Comparison of ENCODE assay signal across 8 cellular contexts in genomic region chr16:29961127-29961478, GRCh38. TPM values are rescaled to one million over a fixed set of nuclear protein-coding genes. Genes with fewer than 3 reads are reported as not detected.
A peak's percentile ranks its signal among the peaks of the same experiment; 100 is the strongest.
DNase-seq lines count a peak whose midpoint lies in the region; ATAC-seq lines count a peak whose summit lies in the region.

No MANE protein-coding gene starts in this region.

- no peak for ATAC-seq in left colon
- ATAC-seq in HG02970 (IDR thresholded peaks at IDR 0.05; ENCODE audit: low FRiP score, unreplicated experiment): no peak
- no peak for ATAC-seq in HG02973 (IDR thresholded peaks at IDR 0.05; ENCODE audit: unreplicated experiment)

- DNase-seq in T-helper 1 cell (no peak), immature natural killer cell (no peak), left colon (no peak)
- no peak for DNase-seq in activated T-helper 1 cell treated with anti-CD3 and anti-CD28 coated beads, Interleukin-12 subunit alpha, Interleukin-12 subunit beta, Interleukin-2, Interleukin-4 antibody, amounts not matched to agents 30 ng/mL and 10 ng/mL and 1 ng/mL, durations not matched to agents 14 hours and 24 hours and 36 hours (ENCODE audit: low spot score)

- H3K36me3 Mint-ChIP-seq in T-helper 1 cell treated with Interleukin-12 subunit alpha and Interleukin-12 subunit beta and Interleukin-4 antibody, amounts not matched to agents 30 μg/mL and 1 μg/mL, for 36 hours (ENCODE audit: low read depth): peaks cover 5% of the 10 kb centered on the region
- H3K36me3 Mint-ChIP-seq in activated T-helper 1 cell treated with anti-CD3 and anti-CD28 coated beads, Interleukin-12 subunit alpha, Interleukin-12 subunit beta, Interleukin-2, Interleukin-4 antibody, amounts not matched to agents 30 ng/mL and 10 ng/mL and 1 ng/mL, durations not matched to agents 14 hours and 24 hours and 36 hours (ENCODE audit: low read depth): peaks cover 7% of the 10 kb centered on the region
- H3K36me3 Mint-ChIP-seq in immature natural killer cell: peaks cover 0 to 3% (median 0%) of the 10 kb centered on the region in 3 donors

- H3K27me3 Mint-ChIP-seq in T-helper 1 cell treated with Interleukin-12 subunit alpha and Interleukin-12 subunit beta and Interleukin-4 antibody, amounts not matched to agents 30 μg/mL and 1 μg/mL, for 36 hours (ENCODE audit: low read depth): no peaks in the 10 kb centered on the region
- no peaks in the 10 kb centered on the region for H3K27me3 Mint-ChIP-seq in activated T-helper 1 cell treated with anti-CD3 and anti-CD28 coated beads, Interleukin-12 subunit alpha, Interleukin-12 subunit beta, Interleukin-2, Interleukin-4 antibody, amounts not matched to agents 30 ng/mL and 10 ng/mL and 1 ng/mL, durations not matched to agents 14 hours and 24 hours and 36 hours (ENCODE audit: insufficient read depth)
- peaks cover 0 to 4% (median 2%) of the 10 kb centered on the region in 3 donors for H3K27me3 Mint-ChIP-seq in immature natural killer cell (ENCODE audit: low read depth in 3 of 3)

- H3K9me3 Mint-ChIP-seq in T-helper 1 cell treated with Interleukin-12 subunit alpha and Interleukin-12 subunit beta and Interleukin-4 antibody, amounts not matched to agents 30 μg/mL and 1 μg/mL, for 36 hours: no peaks in the 10 kb centered on the region
- H3K9me3 Mint-ChIP-seq in activated T-helper 1 cell treated with anti-CD3 and anti-CD28 coated beads, Interleukin-12 subunit alpha, Interleukin-12 subunit beta, Interleukin-2, Interleukin-4 antibody, amounts not matched to agents 30 ng/mL and 10 ng/mL and 1 ng/mL, durations not matched to agents 14 hours and 24 hours and 36 hours: no peaks in the 10 kb centered on the region
- H3K9me3 Mint-ChIP-seq in immature natural killer cell: no peaks in the 10 kb centered on the region

- peak overlapping the region; percentile 81 for H3K4me3 Mint-ChIP-seq in T-helper 1 cell treated with Interleukin-12 subunit alpha and Interleukin-12 subunit beta and Interleukin-4 antibody, amounts not matched to agents 30 μg/mL and 1 μg/mL, for 36 hours
- H3K4me3 Mint-ChIP-seq in activated T-helper 1 cell treated with anti-CD3 and anti-CD28 coated beads, Interleukin-12 subunit alpha, Interleukin-12 subunit beta, Interleukin-2, Interleukin-4 antibody, amounts not matched to agents 30 ng/mL and 10 ng/mL and 1 ng/mL, durations not matched to agents 14 hours and 24 hours and 36 hours: peak overlapping the region; percentile 83
- peak overlapping the region; percentile 88 to 92 (median 91) for H3K4me3 Mint-ChIP-seq in immature natural killer cell

- H3K27ac ChIP-seq in temporal lobe (ENCODE audit: low read depth, low read length): peak overlapping the region; percentile 94

- H3K4me1 Mint-ChIP-seq in T-helper 1 cell treated with Interleukin-12 subunit alpha and Interleukin-12 subunit beta and Interleukin-4 antibody, amounts not matched to agents 30 μg/mL and 1 μg/mL, for 36 hours (ENCODE audit: low read depth): peaks cover 17% of the 10 kb centered on the region
- H3K4me1 Mint-ChIP-seq in activated T-helper 1 cell treated with anti-CD3 and anti-CD28 coated beads, Interleukin-12 subunit alpha, Interleukin-12 subunit beta, Interleukin-2, Interleukin-4 antibody, amounts not matched to agents 30 ng/mL and 10 ng/mL and 1 ng/mL, durations not matched to agents 14 hours and 24 hours and 36 hours (ENCODE audit: low read depth): peaks cover 24% of the 10 kb centered on the region
- peaks cover 20 to 22% of the 10 kb centered on the region in 2 donors for H3K4me1 Mint-ChIP-seq in immature natural killer cell

- H3K27ac Mint-ChIP-seq in T-helper 1 cell treated with Interleukin-12 subunit alpha and Interleukin-12 subunit beta and Interleukin-4 antibody, amounts not matched to agents 30 μg/mL and 1 μg/mL, for 36 hours: peak overlapping the region; percentile 81
- peak overlapping the region; percentile 77 for H3K27ac Mint-ChIP-seq in activated T-helper 1 cell treated with anti-CD3 and anti-CD28 coated beads, Interleukin-12 subunit alpha, Interleukin-12 subunit beta, Interleukin-2, Interleukin-4 antibody, amounts not matched to agents 30 ng/mL and 10 ng/mL and 1 ng/mL, durations not matched to agents 14 hours and 24 hours and 36 hours
- H3K27ac Mint-ChIP-seq in immature natural killer cell: peak overlapping the region; percentile 90 to 94 (median 92)

- intact Hi-C loops in activated T-helper 1 cell treated with anti-CD3 and anti-CD28 coated beads, Interleukin-12 subunit alpha, Interleukin-12 subunit beta, Interleukin-2, Interleukin-4 antibody, amounts not matched to agents 30 ng/mL and 10 ng/mL and 1 ng/mL, durations not matched to agents 14 hours and 24 hours and 36 hours (cut with micrococcal nuclease): loop anchor here (1.0 to 2.0 kb wide), 3 partner anchors 35 to 60 kb away; partner anchors contain the start of genes INO80E and KCTD13
- intact Hi-C loops in left colon (cut with DNase I, micrococcal nuclease): no loop called here

RNA-seq across cellular contexts. Expression of gene TMEM219, which starts 0.8 kb away (rescaled TPM):
- 41.5 and 43.7 TPM in 2 replicates for total RNA-seq in activated T-helper 1 cell treated with anti-CD3 and anti-CD28 coated beads, Interleukin-12 subunit alpha, Interleukin-12 subunit beta, Interleukin-2, Interleukin-4 antibody, amounts not matched to agents 30 ng/mL and 10 ng/mL and 1 ng/mL, durations not matched to agents 14 hours and 24 hours and 36 hours
- 100 to 1,000 TPM; 157 to 243 (median 216) TPM for polyA plus RNA-seq in immature natural killer cell
- 16.7 TPM for total RNA-seq in temporal lobe
- 100 to 1,000 TPM; 187 to 192 TPM for total RNA-seq in left colon

RNA-seq across cellular contexts. Expression of gene TAOK2, which starts 12.6 kb away (rescaled TPM):
- total RNA-seq in activated T-helper 1 cell treated with anti-CD3 and anti-CD28 coated beads, Interleukin-12 subunit alpha, Interleukin-12 subunit beta, Interleukin-2, Interleukin-4 antibody, amounts not matched to agents 30 ng/mL and 10 ng/mL and 1 ng/mL, durations not matched to agents 14 hours and 24 hours and 36 hours: 38.5 and 39.7 TPM in 2 replicates
- polyA plus RNA-seq in immature natural killer cell: 10 to 100 TPM in 1 of 3 donors, 1 to 10 TPM in 2; 2.1 to 10.7 (median 3.0) TPM
- total RNA-seq in temporal lobe (42.0 TPM), left colon (10 to 100 TPM; 44.5 TPM)

RNA-seq across cellular contexts. Expression of gene HIRIP3, which starts 34.3 kb away (rescaled TPM):
- 48.8 and 50.1 TPM in 2 replicates for total RNA-seq in activated T-helper 1 cell treated with anti-CD3 and anti-CD28 coated beads, Interleukin-12 subunit alpha, Interleukin-12 subunit beta, Interleukin-2, Interleukin-4 antibody, amounts not matched to agents 30 ng/mL and 10 ng/mL and 1 ng/mL, durations not matched to agents 14 hours and 24 hours and 36 hours
- 10 to 100 TPM; 14.1 to 23.5 (median 18.9) TPM for polyA plus RNA-seq in immature natural killer cell
- 17.5 TPM for total RNA-seq in temporal lobe
- total RNA-seq in left colon: 10 to 100 TPM in 1 of 2 donors, 1 to 10 TPM in 1; 7.6 to 11.9 TPM

RNA-seq across cellular contexts. Expression of gene INO80E, which starts 34.9 kb away (rescaled TPM):
- 128 and 137 TPM in 2 replicates for total RNA-seq in activated T-helper 1 cell treated with anti-CD3 and anti-CD28 coated beads, Interleukin-12 subunit alpha, Interleukin-12 subunit beta, Interleukin-2, Interleukin-4 antibody, amounts not matched to agents 30 ng/mL and 10 ng/mL and 1 ng/mL, durations not matched to agents 14 hours and 24 hours and 36 hours
- 1 to 10 TPM; 7.4 to 7.9 (median 7.7) TPM for polyA plus RNA-seq in immature natural killer cell
- total RNA-seq in temporal lobe (23.4 TPM), left colon (10 to 100 TPM; 61.4 to 73.7 TPM)

RNA-seq across cellular contexts. Expression of gene KCTD13, which starts 35.1 kb away (rescaled TPM):
- total RNA-seq in activated T-helper 1 cell treated with anti-CD3 and anti-CD28 coated beads, Interleukin-12 subunit alpha, Interleukin-12 subunit beta, Interleukin-2, Interleukin-4 antibody, amounts not matched to agents 30 ng/mL and 10 ng/mL and 1 ng/mL, durations not matched to agents 14 hours and 24 hours and 36 hours: 53.7 and 58.2 TPM in 2 replicates
- 10 to 100 TPM in 1 of 3 donors, 1 to 10 TPM in 2; 3.5 to 13.8 (median 9.2) TPM for polyA plus RNA-seq in immature natural killer cell
- total RNA-seq in temporal lobe: 38.4 TPM
- 10 to 100 TPM; 22.2 to 35.2 TPM for total RNA-seq in left colon
